ENCODE assay signal across 23 cellular contexts in the genomic region with DNA sequence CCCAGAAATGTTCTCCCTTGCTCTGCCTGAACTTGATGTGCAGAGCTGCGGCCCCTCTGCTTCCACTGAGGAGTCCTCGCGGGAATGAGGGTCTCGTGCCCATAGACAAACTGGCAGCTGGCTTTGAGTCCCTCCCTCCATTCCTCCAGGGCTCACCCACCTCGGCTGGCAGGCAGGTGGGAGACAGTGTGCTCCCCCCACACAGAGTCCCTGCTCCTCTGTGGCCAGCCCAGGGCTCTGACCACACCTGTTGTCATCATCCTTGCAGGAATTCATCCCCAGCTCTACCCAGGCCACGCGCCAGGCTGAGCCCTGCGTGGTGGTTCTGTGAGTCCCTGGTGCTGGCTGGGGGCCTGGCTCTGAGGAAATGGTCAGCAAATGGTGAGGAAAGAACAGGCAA.
DNase-seq lines count a peak whose midpoint lies in the region; ATAC-seq and TF ChIP-seq lines count a peak whose summit lies in the region.
"Had no signal": no experiment of that assay in that cellular context is flagged by ENCODE, and none has a peak within 500 bp of the region (broad histone marks: within the 10 kb centered on the region; RNA-seq: fewer than 3 reads in every experiment).

No MANE protein-coding gene starts in this region.

- no peaks in the 10 kb centered on the region for H3K36me3 Mint-ChIP-seq in natural killer cell treated with Interleukin-12 subunit alpha and Interleukin-12 subunit beta and Interleukin-15 and Interleukin-18, amount 100 ng/mL, for 72 hours
- no peaks in the 10 kb centered on the region for H3K36me3 Mint-ChIP-seq in natural killer cell
- H3K36me3 Mint-ChIP-seq in activated T-helper 2 cell treated with anti-CD3 and anti-CD28 coated beads, Interferon-gamma antibody, Interleukin-2, Interleukin-4, amounts not matched to agents 10 μg/mL and 5 μg/mL and 100 μg/mL, durations not matched to agents 14 hours and 24 hours and 36 hours (ENCODE audit: low read depth): no peaks in the 10 kb centered on the region
- H3K36me3 Mint-ChIP-seq: CD14-positive monocyte; CD4-positive, alpha-beta memory T cell; CD4-positive, CD25-positive, alpha-beta regulatory T cell; CD8-positive, alpha-beta memory T cell had no signal

- no peak overlapping the region for H3K27ac Mint-ChIP-seq in natural killer cell treated with Interleukin-12 subunit alpha and Interleukin-12 subunit beta and Interleukin-15 and Interleukin-18, amount 100 ng/mL, for 72 hours
- H3K27ac Mint-ChIP-seq in natural killer cell: no peak overlapping the region
- H3K27ac Mint-ChIP-seq in activated T-helper 2 cell treated with anti-CD3 and anti-CD28 coated beads, Interferon-gamma antibody, Interleukin-2, Interleukin-4, amounts not matched to agents 10 μg/mL and 5 μg/mL and 100 μg/mL, durations not matched to agents 14 hours and 24 hours and 36 hours: no peak overlapping the region
- H3K27ac Mint-ChIP-seq: CD14-positive monocyte; CD4-positive, alpha-beta memory T cell; CD4-positive, CD25-positive, alpha-beta regulatory T cell; CD8-positive, alpha-beta memory T cell had no signal

- H3K4me3 ChIP-seq in iPS-18c (ENCODE audit: insufficient read depth, low read depth, low read length): peak overlapping the region; percentile 9; the same call in 1 of the 2 replicates
- H3K4me3 ChIP-seq: BLaER1, GM12878 had no signal

- no peaks in the 10 kb centered on the region for H3K4me1 Mint-ChIP-seq in natural killer cell treated with Interleukin-12 subunit alpha and Interleukin-12 subunit beta and Interleukin-15 and Interleukin-18, amount 100 ng/mL, for 72 hours (ENCODE audit: low read depth in 2 of 2)
- H3K4me1 Mint-ChIP-seq in natural killer cell: no peaks in the 10 kb centered on the region
- no peaks in the 10 kb centered on the region for H3K4me1 Mint-ChIP-seq in activated T-helper 2 cell treated with anti-CD3 and anti-CD28 coated beads, Interferon-gamma antibody, Interleukin-2, Interleukin-4, amounts not matched to agents 10 μg/mL and 5 μg/mL and 100 μg/mL, durations not matched to agents 14 hours and 24 hours and 36 hours (ENCODE audit: low read depth)
- H3K4me1 Mint-ChIP-seq: CD14-positive monocyte; CD4-positive, alpha-beta memory T cell; CD4-positive, CD25-positive, alpha-beta regulatory T cell; CD8-positive, alpha-beta memory T cell had no signal

- ATAC-seq in natural killer cell treated with Interleukin-12 subunit alpha and Interleukin-12 subunit beta and Interleukin-15 and Interleukin-18, amount 100 ng/mL, for 72 hours: no peak
- ATAC-seq in natural killer cell: no peak
- ATAC-seq: GM12878 had no signal

- no peak overlapping the region for H3K4me3 Mint-ChIP-seq in natural killer cell treated with Interleukin-12 subunit alpha and Interleukin-12 subunit beta and Interleukin-15 and Interleukin-18, amount 100 ng/mL, for 72 hours
- H3K4me3 Mint-ChIP-seq in natural killer cell: no peak overlapping the region
- no peak overlapping the region for H3K4me3 Mint-ChIP-seq in activated T-helper 2 cell treated with anti-CD3 and anti-CD28 coated beads, Interferon-gamma antibody, Interleukin-2, Interleukin-4, amounts not matched to agents 10 μg/mL and 5 μg/mL and 100 μg/mL, durations not matched to agents 14 hours and 24 hours and 36 hours (ENCODE audit: low read depth)
- H3K4me3 Mint-ChIP-seq: CD14-positive monocyte; CD4-positive, CD25-positive, alpha-beta regulatory T cell; CD8-positive, alpha-beta memory T cell had no signal

- H3K27me3 Mint-ChIP-seq in natural killer cell treated with Interleukin-12 subunit alpha and Interleukin-12 subunit beta and Interleukin-15 and Interleukin-18, amount 100 ng/mL, for 72 hours: peaks cover 14 to 20% of the 10 kb centered on the region in 2 donors
- peaks cover 0 to 3% of the 10 kb centered on the region in 2 donors for H3K27me3 Mint-ChIP-seq in natural killer cell (ENCODE audit: low read depth in 2 of 2)
- H3K27me3 Mint-ChIP-seq in activated T-helper 2 cell treated with anti-CD3 and anti-CD28 coated beads, Interferon-gamma antibody, Interleukin-2, Interleukin-4, amounts not matched to agents 10 μg/mL and 5 μg/mL and 100 μg/mL, durations not matched to agents 14 hours and 24 hours and 36 hours (ENCODE audit: low read depth): no peaks in the 10 kb centered on the region
- H3K27me3 Mint-ChIP-seq: CD4-positive, CD25-positive, alpha-beta regulatory T cell had no signal

- intact Hi-C loops in natural killer cell (cut with micrococcal nuclease): no loop called here
- intact Hi-C loops in activated T-helper 2 cell treated with anti-CD3 and anti-CD28 coated beads, Interferon-gamma antibody, Interleukin-2, Interleukin-4, amounts not matched to agents 10 μg/mL and 5 μg/mL and 100 μg/mL, durations not matched to agents 14 hours and 24 hours and 36 hours (cut with micrococcal nuclease): no loop called here

- no peak for TF ChIP-seq CTCF in natural killer cell (IDR thresholded peaks at IDR 0.05)

- peaks cover 44% of the 10 kb centered on the region for H3K9me3 ChIP-seq in iPS-18c (ENCODE audit: control insufficient read depth, insufficient read depth, low read length)
- H3K9me3 ChIP-seq: BE2C, BLaER1 had no signal

- H3K9me3 Mint-ChIP-seq in natural killer cell treated with Interleukin-12 subunit alpha and Interleukin-12 subunit beta and Interleukin-15 and Interleukin-18, amount 100 ng/mL, for 72 hours: no peaks in the 10 kb centered on the region
- H3K9me3 Mint-ChIP-seq in natural killer cell: no peaks in the 10 kb centered on the region
- H3K9me3 Mint-ChIP-seq in activated T-helper 2 cell treated with anti-CD3 and anti-CD28 coated beads, Interferon-gamma antibody, Interleukin-2, Interleukin-4, amounts not matched to agents 10 μg/mL and 5 μg/mL and 100 μg/mL, durations not matched to agents 14 hours and 24 hours and 36 hours: no peaks in the 10 kb centered on the region
- H3K9me3 Mint-ChIP-seq: CD14-positive monocyte; CD4-positive, alpha-beta memory T cell; CD8-positive, alpha-beta memory T cell had no signal

- peak; percentile 28 for DNase-seq in natural killer cell treated with Interleukin-12 subunit alpha and Interleukin-12 subunit beta and Interleukin-15 and Interleukin-18, amount 100 ng/mL, for 72 hours (ENCODE audit: low spot score)
- DNase-seq in natural killer cell (no peak), NCI-H526 (lab: John Stamatoyannopoulos, UW) (no peak)
- DNase-seq in activated T-helper 2 cell treated with anti-CD3 and anti-CD28 coated beads, Interferon-gamma antibody, Interleukin-2, Interleukin-4, amounts not matched to agents 10 μg/mL and 5 μg/mL and 100 μg/mL, durations not matched to agents 14 hours and 24 hours and 36 hours (ENCODE audit: low spot score): no peak
- DNase-seq: 8988T; ACHN; BE2C; C1 segment of cervical spinal cord; CD4-positive, alpha-beta memory T cell; CD4-positive, CD25-positive, alpha-beta regulatory T cell; CD8-positive, alpha-beta memory T cell; COR-L47; DMS 273 treated with DMSO at 0.1 percent for 48 hours; DMS153; DMS53; DMS79; DND-41; EL; GDM1 had no signal
